In genomic region chr6:5025911-5026819, GRCh38 we compare ENCODE assay signal across 8 cellular contexts. TPM values are rescaled to one million over a fixed set of nuclear protein-coding genes. Genes with fewer than 3 reads are reported as not detected.
A peak's percentile ranks its signal among the peaks of the same experiment; 100 is the strongest.
DNase-seq lines count a peak whose midpoint lies in the region; ATAC-seq and TF ChIP-seq lines count a peak whose summit lies in the region.

No MANE protein-coding gene starts in this region.

- H3K36me3 ChIP-seq in CD8-positive, alpha-beta T cell (ENCODE audit: insufficient read depth, low read length): no peaks in the 10 kb centered on the region
- no peaks in the 10 kb centered on the region for H3K36me3 ChIP-seq in neutrophil

- peak overlapping the region; percentile 38 for H3K4me3 ChIP-seq in CD8-positive, alpha-beta T cell (ENCODE audit: low read depth, low read length)
- H3K4me3 ChIP-seq in neutrophil (ENCODE audit: low read depth in 1 of 2, low read length in 1 of 2): peak overlapping the region; percentile 28 to 51

- H3K27me3 ChIP-seq in CD8-positive, alpha-beta T cell (ENCODE audit: insufficient read depth, low read length): no peaks in the 10 kb centered on the region
- H3K27me3 ChIP-seq in neutrophil: peaks cover 15% of the 10 kb centered on the region

- H3K9me3 ChIP-seq in CD8-positive, alpha-beta T cell (ENCODE audit: low read length): no peaks in the 10 kb centered on the region
- no peaks in the 10 kb centered on the region for H3K9me3 ChIP-seq in neutrophil

- H3K9me3 Mint-ChIP-seq in CD8-positive, alpha-beta T cell: no peaks in the 10 kb centered on the region
- H3K9me3 Mint-ChIP-seq in activated CD8-positive, alpha-beta T cell treated with anti-CD3 and anti-CD28 coated beads, Interleukin-2, amount 10 ng/mL, durations not matched to agents 7 days and 5 days (ENCODE audit: insufficient read depth): no peaks in the 10 kb centered on the region

- H3K36me3 Mint-ChIP-seq in CD8-positive, alpha-beta T cell: peaks cover 10% of the 10 kb centered on the region
- no peaks in the 10 kb centered on the region for H3K36me3 Mint-ChIP-seq in activated CD8-positive, alpha-beta T cell treated with anti-CD3 and anti-CD28 coated beads, Interleukin-2, amount 10 ng/mL, durations not matched to agents 7 days and 5 days (ENCODE audit: low read depth)

- no peak for ATAC-seq in CD8-positive, alpha-beta T cell
- ATAC-seq in activated CD8-positive, alpha-beta T cell treated with anti-CD3 and anti-CD28 coated beads, Interleukin-2, amount 10 ng/mL, durations not matched to agents 7 days and 5 days: no peak
- no peak for ATAC-seq in GM19397 (IDR thresholded peaks at IDR 0.05; ENCODE audit: unreplicated experiment)

- peak overlapping the region; percentile 80 for H3K4me3 Mint-ChIP-seq in CD8-positive, alpha-beta T cell
- peak overlapping the region; percentile 66 for H3K4me3 Mint-ChIP-seq in activated CD8-positive, alpha-beta T cell treated with anti-CD3 and anti-CD28 coated beads, Interleukin-2, amount 10 ng/mL, durations not matched to agents 7 days and 5 days

- DNase-seq in CD8-positive, alpha-beta T cell: no peak
- peak; percentile 66 for DNase-seq in NCI-H128 (lab: John Stamatoyannopoulos, UW; ENCODE audit: unreplicated experiment)
- no peak for DNase-seq in activated CD8-positive, alpha-beta T cell treated with anti-CD3 and anti-CD28 coated beads, Interleukin-2, amount 10 ng/mL, durations not matched to agents 7 days and 5 days
- DNase-seq in cardiac septum (ENCODE audit: low spot score): peak; percentile 83
- DNase-seq in activated effector memory CD4-positive, alpha-beta T cell treated with Interleukin-2 at 50 U/mL for 16 hours: no peak
- DNase-seq in pons (ENCODE audit: low spot score): no peak

- no peak for TF ChIP-seq CTCF in CD8-positive, alpha-beta T cell (IDR thresholded peaks at IDR 0.05)
- TF ChIP-seq CTCF in neutrophil (IDR thresholded peaks at IDR 0.05): no peak

- H3K4me1 Mint-ChIP-seq in CD8-positive, alpha-beta T cell (ENCODE audit: low read depth): peaks cover 21% of the 10 kb centered on the region
- H3K4me1 Mint-ChIP-seq in activated CD8-positive, alpha-beta T cell treated with anti-CD3 and anti-CD28 coated beads, Interleukin-2, amount 10 ng/mL, durations not matched to agents 7 days and 5 days (ENCODE audit: low read depth): peaks cover 13% of the 10 kb centered on the region

- H3K27ac Mint-ChIP-seq in CD8-positive, alpha-beta T cell: no peak overlapping the region
- no peak overlapping the region for H3K27ac Mint-ChIP-seq in activated CD8-positive, alpha-beta T cell treated with anti-CD3 and anti-CD28 coated beads, Interleukin-2, amount 10 ng/mL, durations not matched to agents 7 days and 5 days

- H3K27ac ChIP-seq in CD8-positive, alpha-beta T cell (ENCODE audit: low read depth, low read length): no peak overlapping the region
- no peak overlapping the region for H3K27ac ChIP-seq in neutrophil

- POLR2A ChIA-PET in CD8-positive, alpha-beta T cell (lab: Charles Lee): no interaction called here
- POLR2A ChIA-PET in activated CD8-positive, alpha-beta T cell treated with anti-CD3 and anti-CD28 coated beads, Interleukin-2, amount 10 ng/mL, durations not matched to agents 7 days and 5 days (lab: Charles Lee): interaction anchor here (0.6 kb wide), 1 partner anchor 23 kb away, joined by 3 read pairs; the partner anchor contains the start of gene RPP40

- no peaks in the 10 kb centered on the region for H3K4me1 ChIP-seq in CD8-positive, alpha-beta T cell (ENCODE audit: insufficient read depth, low read length)
- peaks cover 11 to 13% of the 10 kb centered on the region in 2 experiments for H3K4me1 ChIP-seq in neutrophil (ENCODE audit: control insufficient read depth in 1 of 2, insufficient read depth in 1 of 2, low read depth in 1 of 2, low read length in 1 of 2)

- H3K27me3 Mint-ChIP-seq in CD8-positive, alpha-beta T cell (ENCODE audit: low read depth): peaks cover 2% of the 10 kb centered on the region
- H3K27me3 Mint-ChIP-seq in activated CD8-positive, alpha-beta T cell treated with anti-CD3 and anti-CD28 coated beads, Interleukin-2, amount 10 ng/mL, durations not matched to agents 7 days and 5 days (ENCODE audit: low read depth): peaks cover 3% of the 10 kb centered on the region

- CTCF ChIA-PET in CD8-positive, alpha-beta T cell (lab: Charles Lee): interaction anchor here (0.8 kb wide), 1 partner anchor 12 kb away, joined by 3 read pairs; no protein-coding TSS in a partner anchor
- CTCF ChIA-PET in activated CD8-positive, alpha-beta T cell treated with anti-CD3 and anti-CD28 coated beads, Interleukin-2, amount 10 ng/mL, durations not matched to agents 7 days and 5 days (lab: Charles Lee): no interaction called here

- intact Hi-C loops in CD8-positive, alpha-beta T cell (cut with DNase I, micrococcal nuclease): loop anchor here in 1 of 2 experiments (10.0 kb wide), 1 partner anchor 1281 kb away; no protein-coding TSS in a partner anchor
- intact Hi-C loops in cardiac septum (cut with DNase I): no loop called here

RNA-seq across cellular contexts. Expression of gene RPP40, which starts 22.3 kb away (rescaled TPM):
- total RNA-seq in CD8-positive, alpha-beta T cell: 1 to 10 TPM in 1 of 2 experiments, under 1 TPM in 1; 0.94 to 1.2 TPM
- total RNA-seq in activated CD8-positive, alpha-beta T cell treated with anti-CD3 and anti-CD28 coated beads, Interleukin-2, amount 10 ng/mL, durations not matched to agents 7 days and 5 days: 1 to 10 TPM; 5.0 to 6.3 TPM
- 3.6 TPM for total RNA-seq in cardiac septum

RNA-seq across cellular contexts. Expression of gene PPP1R3G, which starts 59.0 kb away (rescaled TPM):
- not detected for total RNA-seq in CD8-positive, alpha-beta T cell
- total RNA-seq in activated CD8-positive, alpha-beta T cell treated with anti-CD3 and anti-CD28 coated beads, Interleukin-2, amount 10 ng/mL, durations not matched to agents 7 days and 5 days: under 1 TPM; 0.05 to 0.11 TPM
- total RNA-seq in cardiac septum: 7.7 TPM

Comparison
In these comparisons a context has a peak if more than half of its experiments do, and no peak if none do; other contexts are left out.
1. DNase-seq: peak in NCI-H128 (single experiment) and cardiac septum (single experiment); none in CD8-positive, alpha-beta T cell (0 of 7), activated CD8-positive, alpha-beta T cell treated with anti-CD3 and anti-CD28 coated beads, Interleukin-2, amount 10 ng/mL, durations not matched to agents 7 days and 5 days (single experiment), activated effector memory CD4-positive, alpha-beta T cell treated with Interleukin-2 at 50 U/mL for 16 hours (single experiment) and pons (single experiment).